In genomic region chr10:124705021-124705740, GRCh38 we compare ENCODE assay signal across 9 cellular contexts. TPM values are rescaled to one million over a fixed set of nuclear protein-coding genes. Genes with fewer than 3 reads are reported as not detected.
DNase-seq lines count a peak whose midpoint lies in the region; ATAC-seq and TF ChIP-seq lines count a peak whose summit lies in the region.
"Had no signal": no experiment of that assay in that cellular context is flagged by ENCODE, and none has a peak within 500 bp of the region (broad histone marks: within the 10 kb centered on the region; RNA-seq: fewer than 3 reads in every experiment).

No MANE protein-coding gene starts in this region.

- H3K36me3 ChIP-seq in H7 (replicated peaks; ENCODE audit: control insufficient read depth, insufficient read depth, low read length) (peaks cover 2% of the 10 kb centered on the region), NT2/D1 (ENCODE audit: insufficient read depth, insufficient read length, low read length) (peaks cover 40% of the 10 kb centered on the region)

- no peaks in the 10 kb centered on the region for H3K9me3 ChIP-seq in NT2/D1 (ENCODE audit: insufficient read depth, low read length)

- H3K36me3 Mint-ChIP-seq in stimulated activated naive B cell treated with anti-CD40 and anti-IgM and Interleukin-4, amounts not matched to agents 10 μg/mL and 1 μg/mL and 100 μg/mL, for 72 hours: peaks cover 24 to 54% of the 10 kb centered on the region in 2 donors
- peaks cover 24% of the 10 kb centered on the region for H3K36me3 Mint-ChIP-seq in nephron progenitor cell (ENCODE audit: low read depth)

- H3K27me3 ChIP-seq in H7 (ENCODE audit: control insufficient read depth, insufficient read depth, low read length) (no peaks in the 10 kb centered on the region), NT2/D1 (ENCODE audit: insufficient read depth, insufficient read length) (no peaks in the 10 kb centered on the region)

- peak overlapping the region; percentile 64 for H3K9ac ChIP-seq in NT2/D1 (ENCODE audit: insufficient read length, low read depth)

- peaks cover 27% of the 10 kb centered on the region for H3K4me1 ChIP-seq in NT2/D1 (ENCODE audit: insufficient read depth, insufficient read length)

- H3K4me1 Mint-ChIP-seq in stimulated activated naive B cell treated with anti-CD40 and anti-IgM and Interleukin-4, amounts not matched to agents 10 μg/mL and 1 μg/mL and 100 μg/mL, for 72 hours: peaks cover 83 to 99% of the 10 kb centered on the region in 2 donors
- H3K4me1 Mint-ChIP-seq in nephron progenitor cell: peaks cover 91% of the 10 kb centered on the region

- H3K4me3 ChIP-seq in H7 (ENCODE audit: insufficient read depth, low read depth, low read length): no peak overlapping the region
- H3K4me3 ChIP-seq in NT2/D1 (ENCODE audit: insufficient read length, low read depth): no peak overlapping the region
- no peak overlapping the region for H3K4me3 ChIP-seq in fibroblast of villous mesenchyme (ENCODE audit: low read depth, low read length)

- ATAC-seq in stimulated activated naive B cell treated with anti-CD40 and anti-IgM and Interleukin-4, amounts not matched to agents 10 μg/mL and 1 μg/mL and 100 μg/mL, for 72 hours (replicated peaks): no peak

- no peak overlapping the region for H3K4me3 Mint-ChIP-seq in stimulated activated naive B cell treated with anti-CD40 and anti-IgM and Interleukin-4, amounts not matched to agents 10 μg/mL and 1 μg/mL and 100 μg/mL, for 72 hours
- no peak overlapping the region for H3K4me3 Mint-ChIP-seq in nephron progenitor cell

- no peaks in the 10 kb centered on the region for H3K9me3 Mint-ChIP-seq in stimulated activated naive B cell treated with anti-CD40 and anti-IgM and Interleukin-4, amounts not matched to agents 10 μg/mL and 1 μg/mL and 100 μg/mL, for 72 hours
- H3K9me3 Mint-ChIP-seq in nephron progenitor cell: no peaks in the 10 kb centered on the region

- no peaks in the 10 kb centered on the region for H3K27me3 Mint-ChIP-seq in stimulated activated naive B cell treated with anti-CD40 and anti-IgM and Interleukin-4, amounts not matched to agents 10 μg/mL and 1 μg/mL and 100 μg/mL, for 72 hours
- H3K27me3 Mint-ChIP-seq in nephron progenitor cell (ENCODE audit: low read depth, poor library complexity): no peaks in the 10 kb centered on the region

- TF ChIP-seq CTCF in fibroblast of villous mesenchyme (IDR thresholded peaks at IDR 0.05; ENCODE audit: insufficient read depth, low read depth, low read length) (no peak), nephron progenitor cell (IDR thresholded peaks at IDR 0.05) (no peak)

- H3K27ac Mint-ChIP-seq in stimulated activated naive B cell treated with anti-CD40 and anti-IgM and Interleukin-4, amounts not matched to agents 10 μg/mL and 1 μg/mL and 100 μg/mL, for 72 hours: peak overlapping the region; percentile 98
- H3K27ac Mint-ChIP-seq in nephron progenitor cell: no peak overlapping the region

- peak; percentile 82 for DNase-seq in H7
- peak; percentile 46 for DNase-seq in NT2/D1 (ENCODE audit: low read depth, low spot score)
- peak; percentile 37 for DNase-seq in fibroblast of villous mesenchyme (ENCODE audit: low read depth)
- DNase-seq in stimulated activated naive B cell treated with anti-CD40 and anti-IgM and Interleukin-4, amounts not matched to agents 10 μg/mL and 1 μg/mL and 100 μg/mL, for 72 hours: no peak
- DNase-seq in nephron progenitor cell: no peak
- no peak for DNase-seq in AML-193 (lab: John Stamatoyannopoulos, UW)
- no peak for DNase-seq in NCI-H446 (lab: John Stamatoyannopoulos, UW)
- DNase-seq: activated CD4-positive, alpha-beta T cell treated with anti-CD3 and anti-CD28 coated beads for 1 hour; NCI-H69 had no signal

RNA-seq across cellular contexts. Expression of gene FAM53B, which starts 39.0 kb away (rescaled TPM):
- total RNA-seq in H7 (2014; rRNA removed; shearing (Covaris generic)): 37.4 and 40.8 TPM in 2 replicates
- total RNA-seq in fibroblast of villous mesenchyme: 13.4 and 13.9 TPM in 2 replicates

Comparison
In these comparisons a context has a peak if more than half of its experiments do, and no peak if none do; other contexts are left out.
1. DNase-seq: peak in H7 (single experiment), NT2/D1 (single experiment) and fibroblast of villous mesenchyme (single experiment); none in stimulated activated naive B cell treated with anti-CD40 and anti-IgM and Interleukin-4, amounts not matched to agents 10 μg/mL and 1 μg/mL and 100 μg/mL, for 72 hours (single experiment), nephron progenitor cell (single experiment), AML-193 (0 of 2) and NCI-H446 (0 of 2).